Comparison of ENCODE assay signal across 8 cellular contexts in genomic region chr18:76491801-76492668, GRCh38. TPM values are rescaled to one million over a fixed set of nuclear protein-coding genes. Genes with fewer than 3 reads are reported as not detected.
A peak's percentile ranks its signal among the peaks of the same experiment; 100 is the strongest.
DNase-seq lines count a peak whose midpoint lies in the region; ATAC-seq lines count a peak whose summit lies in the region.

No MANE protein-coding gene starts in this region.

- peaks cover 30% of the 10 kb centered on the region for H3K4me1 Mint-ChIP-seq in central memory CD8-positive, alpha-beta T cell

- peak; percentile 65 for DNase-seq in ELR (ENCODE audit: low read depth)
- DNase-seq in SK-N-DZ (ENCODE audit: low spot score): peak; percentile 58
- no peak for DNase-seq in central memory CD8-positive, alpha-beta T cell (ENCODE audit: low spot score in 2 of 2)
- peak; percentile 48 to 59 for DNase-seq in left colon
- DNase-seq in stimulated activated CD4-positive, alpha-beta T cell treated with anti-CD3 and anti-CD28 coated beads, Interleukin-4, amount 100 ng/mL, for 24 hours: peak; percentile 45

- intact Hi-C loops in left colon (cut with DNase I, micrococcal nuclease): no loop called here

- H3K36me3 Mint-ChIP-seq in central memory CD8-positive, alpha-beta T cell (ENCODE audit: insufficient read depth): peaks cover 17% of the 10 kb centered on the region

- no peaks in the 10 kb centered on the region for H3K9me3 Mint-ChIP-seq in central memory CD8-positive, alpha-beta T cell

- peak overlapping the region; percentile 33 for H3K27ac Mint-ChIP-seq in central memory CD8-positive, alpha-beta T cell (ENCODE audit: low read depth)

- H3K27me3 Mint-ChIP-seq in central memory CD8-positive, alpha-beta T cell: peaks cover 92% of the 10 kb centered on the region

- peak; percentile 0 for ATAC-seq in HG03064 (IDR thresholded peaks at IDR 0.05; ENCODE audit: low read depth, unreplicated experiment)
- ATAC-seq in central memory CD8-positive, alpha-beta T cell (replicated peaks; ENCODE audit: extremely low read depth, poor library complexity, severe bottlenecking): no peak
- ATAC-seq in left colon: peak; percentile 29
- no peak for ATAC-seq in HG03565 (IDR thresholded peaks at IDR 0.05; ENCODE audit: unreplicated experiment)
- no peak for ATAC-seq in GM21360 (IDR thresholded peaks at IDR 0.05; ENCODE audit: unreplicated experiment)

- peak overlapping the region; percentile 82 for H3K4me3 Mint-ChIP-seq in central memory CD8-positive, alpha-beta T cell

RNA-seq across cellular contexts. Expression of gene ZNF516, which starts 3.0 kb away (rescaled TPM):
- polyA plus RNA-seq in SK-N-DZ (2014; cell fraction: cytosol; rRNA removed): 18.9 and 25.6 TPM in 2 replicates
- polyA plus RNA-seq in SK-N-DZ (2014; cell fraction: nucleus; rRNA removed): 14.5 and 25.3 TPM in 2 replicates
- 10 to 100 TPM; 23.1 to 23.6 TPM for total RNA-seq in left colon

Comparison
In these comparisons a context has a peak if more than half of its experiments do, and no peak if none do; other contexts are left out.
1. DNase-seq: peak in ELR (single experiment), SK-N-DZ (single experiment), left colon (2 of 2) and stimulated activated CD4-positive, alpha-beta T cell treated with anti-CD3 and anti-CD28 coated beads, Interleukin-4, amount 100 ng/mL, for 24 hours (single experiment); none in central memory CD8-positive, alpha-beta T cell (0 of 2).
2. ATAC-seq: peak in HG03064 (single experiment) and left colon (single experiment); none in central memory CD8-positive, alpha-beta T cell (single experiment), HG03565 (single experiment) and GM21360 (single experiment).